ENCODE assay signal across 1 cellular context in genomic region chr2:24353933-24354332, GRCh38.
TF ChIP-seq lines count a peak whose summit lies in the region.

No MANE protein-coding gene starts in this region.

TF ChIP-seq in GM12878, 131 proteins besides CTCF, POLR2A, EP300 and RAD21:
- TF ChIP-seq NR2F1 (conservative IDR thresholded peaks at IDR 0.05), result no peak
- peak; percentile 36; the same call in 1 of the 2 replicates for TF ChIP-seq ATF7 (IDR thresholded peaks at IDR 0.05; ENCODE audit: low read depth)
